ENCODE assay signal across 8 cellular contexts in the genomic region with DNA sequence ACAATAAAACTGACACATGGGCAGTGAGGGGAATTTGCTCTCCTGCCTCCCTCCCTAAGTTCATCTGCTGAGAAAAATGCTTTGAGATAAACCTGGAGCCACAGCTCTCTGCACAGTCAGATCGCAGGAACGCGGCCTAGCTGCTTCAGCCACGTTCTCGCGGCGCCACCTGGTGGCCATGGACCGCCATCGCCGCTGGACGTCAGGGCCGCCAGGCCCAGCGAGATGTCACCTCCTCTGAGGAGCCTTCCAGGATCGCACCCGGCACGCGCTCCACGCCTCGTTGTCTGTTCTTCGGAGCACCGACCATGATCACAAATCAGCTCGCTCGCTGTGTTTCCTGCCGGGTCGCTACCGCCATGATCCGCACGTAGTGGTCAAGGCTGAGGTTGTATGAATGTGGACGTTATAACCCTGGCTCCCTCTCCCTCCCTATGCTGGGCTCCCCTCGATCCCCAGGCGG. TPM values are rescaled to one million over a fixed set of nuclear protein-coding genes. Genes with fewer than 3 reads are reported as not detected.
A peak's percentile ranks its signal among the peaks of the same experiment; 100 is the strongest.
DNase-seq lines count a peak whose midpoint lies in the region; ATAC-seq and TF ChIP-seq lines count a peak whose summit lies in the region.

No MANE protein-coding gene starts in this region.

- intact Hi-C loops in natural killer cell (cut with micrococcal nuclease) = no loop called here

- H3K9me2 ChIP-seq in hepatocyte (replicated peaks; ENCODE audit: insufficient read depth) = no peaks in the 10 kb centered on the region

- TF ChIP-seq CTCF in natural killer cell (IDR thresholded peaks at IDR 0.05) = peak; percentile 54
- peak; percentile 8 for TF ChIP-seq CTCF in hepatocyte (IDR thresholded peaks at IDR 0.05; ENCODE audit: poor library complexity)

- no peaks in the 10 kb centered on the region for H4K20me1 ChIP-seq in hepatocyte (ENCODE audit: insufficient read depth, poor library complexity, severe bottlenecking)

- WGBS in hepatocyte (ENCODE audit: low lambda C conversion rate, missing lambda C conversion rate) = 41% methylated on average over 31 of the region's 31 CpGs

- no peak overlapping the region for H2AFZ ChIP-seq in hepatocyte

- no peak overlapping the region for H3K4me2 ChIP-seq in hepatocyte

- no peak overlapping the region for H3K27ac Mint-ChIP-seq in natural killer cell
- H3K27ac Mint-ChIP-seq in natural killer cell treated with Interleukin-12 subunit alpha and Interleukin-12 subunit beta and Interleukin-15 and Interleukin-18, amount 100 ng/mL, for 72 hours = no peak overlapping the region

- no peak overlapping the region for H3K4me3 ChIP-seq in hepatocyte

- no peaks in the 10 kb centered on the region for H3K9me3 Mint-ChIP-seq in natural killer cell
- H3K9me3 Mint-ChIP-seq in natural killer cell treated with Interleukin-12 subunit alpha and Interleukin-12 subunit beta and Interleukin-15 and Interleukin-18, amount 100 ng/mL, for 72 hours = peaks cover 5% of the 10 kb centered on the region

- H3K9me3 ChIP-seq in hepatocyte (ENCODE audit: low read depth) = no peaks in the 10 kb centered on the region

- peaks cover 0 to 6% of the 10 kb centered on the region in 2 donors for H3K4me1 Mint-ChIP-seq in natural killer cell
- peaks cover 6 to 12% of the 10 kb centered on the region in 2 donors for H3K4me1 Mint-ChIP-seq in natural killer cell treated with Interleukin-12 subunit alpha and Interleukin-12 subunit beta and Interleukin-15 and Interleukin-18, amount 100 ng/mL, for 72 hours (ENCODE audit: low read depth in 2 of 2)

- no peaks in the 10 kb centered on the region for H3K36me3 ChIP-seq in hepatocyte (replicated peaks; ENCODE audit: insufficient read depth, low read depth)

- ATAC-seq in natural killer cell = peak in 2 of 3 donors; percentile 40 to 57
- no peak for ATAC-seq in natural killer cell treated with Interleukin-12 subunit alpha and Interleukin-12 subunit beta and Interleukin-15 and Interleukin-18, amount 100 ng/mL, for 72 hours
- ATAC-seq in HG02642 (IDR thresholded peaks at IDR 0.05; ENCODE audit: poor library complexity, unreplicated experiment) = no peak
- no peak for ATAC-seq in GM21390 (IDR thresholded peaks at IDR 0.05; ENCODE audit: unreplicated experiment)

- H3K27me3 Mint-ChIP-seq in natural killer cell (ENCODE audit: low read depth in 2 of 2) = peaks cover 0 to 9% of the 10 kb centered on the region in 2 donors
- peaks cover 0 to 13% of the 10 kb centered on the region in 2 donors for H3K27me3 Mint-ChIP-seq in natural killer cell treated with Interleukin-12 subunit alpha and Interleukin-12 subunit beta and Interleukin-15 and Interleukin-18, amount 100 ng/mL, for 72 hours

- H3K4me3 Mint-ChIP-seq in natural killer cell = no peak overlapping the region
- H3K4me3 Mint-ChIP-seq in natural killer cell treated with Interleukin-12 subunit alpha and Interleukin-12 subunit beta and Interleukin-15 and Interleukin-18, amount 100 ng/mL, for 72 hours = no peak overlapping the region

- no peaks in the 10 kb centered on the region for H3K36me3 Mint-ChIP-seq in natural killer cell
- H3K36me3 Mint-ChIP-seq in natural killer cell treated with Interleukin-12 subunit alpha and Interleukin-12 subunit beta and Interleukin-15 and Interleukin-18, amount 100 ng/mL, for 72 hours = peaks cover 10% of the 10 kb centered on the region

- H3K27me3 ChIP-seq in hepatocyte = no peaks in the 10 kb centered on the region

- H3K79me2 ChIP-seq in hepatocyte = no peaks in the 10 kb centered on the region

- H3K27ac ChIP-seq in hepatocyte = no peak overlapping the region

- DNase-seq in natural killer cell (peak; percentile 42), SW 1271 (lab: John Stamatoyannopoulos, UW) (peak; percentile 5 to 24), amygdala (lab: John Stamatoyannopoulos, UW) (peak in 48 of 56 donors; percentile 11 to 85 (median 49)), hepatocyte (ENCODE audit: low spot score) (peak; percentile 10)
- no peak for DNase-seq in natural killer cell treated with Interleukin-12 subunit alpha and Interleukin-12 subunit beta and Interleukin-15 and Interleukin-18, amount 100 ng/mL, for 72 hours (ENCODE audit: low spot score)
- DNase-seq in stimulated activated CD4-positive, alpha-beta T cell treated with anti-CD3 and anti-CD28 coated beads, Interleukin-12 subunit alpha, Interleukin-12 subunit beta, amount 100 ng/mL, for 48 hours (ENCODE audit: low read depth in 2 of 3, low spot score in 1 of 3) = peak; percentile 34 to 55 (median 51)

- no peaks in the 10 kb centered on the region for H3K4me1 ChIP-seq in hepatocyte (ENCODE audit: insufficient read depth)

RNA-seq across cellular contexts. Expression of a gene that starts 20.6 kb away (rescaled TPM):
- total RNA-seq in natural killer cell (not detected), hepatocyte (not detected in 2 replicates)
- not detected for total RNA-seq in natural killer cell treated with Interleukin-12 subunit alpha and Interleukin-12 subunit beta and Interleukin-15 and Interleukin-18, amount 100 ng/mL, for 72 hours
- not detected in 2 replicates for polyA plus RNA-seq in hepatocyte

RNA-seq across cellular contexts. Expression of a gene that starts 45.8 kb away (rescaled TPM):
- total RNA-seq in natural killer cell (not detected), hepatocyte (not detected in 2 replicates)
- not detected for total RNA-seq in natural killer cell treated with Interleukin-12 subunit alpha and Interleukin-12 subunit beta and Interleukin-15 and Interleukin-18, amount 100 ng/mL, for 72 hours
- not detected in 2 replicates for polyA plus RNA-seq in hepatocyte

Comparison
In these comparisons a context has a peak if more than half of its experiments do, and no peak if none do; other contexts are left out.
1. ATAC-seq: peak in natural killer cell (2 of 3); none in natural killer cell treated with Interleukin-12 subunit alpha and Interleukin-12 subunit beta and Interleukin-15 and Interleukin-18, amount 100 ng/mL, for 72 hours (0 of 2), HG02642 (single experiment) and GM21390 (single experiment).